In genomic region chr14:103716899-103717411, GRCh38 we compare ENCODE assay signal across 9 cellular contexts. TPM values are rescaled to one million over a fixed set of nuclear protein-coding genes. Genes with fewer than 3 reads are reported as not detected.
DNase-seq lines count a peak whose midpoint lies in the region; ATAC-seq and TF ChIP-seq lines count a peak whose summit lies in the region.
"Had no signal": no experiment of that assay in that cellular context is flagged by ENCODE, and none has a peak within 500 bp of the region (broad histone marks: within the 10 kb centered on the region; RNA-seq: fewer than 3 reads in every experiment).

No MANE protein-coding gene starts in this region.

- DNase-seq in heart left ventricle (no peak), right atrium auricular region (ENCODE audit: low spot score) (no peak), astrocyte of the spinal cord (ENCODE audit: low read depth, low spot score) (no peak), mesendoderm (no peak), T1000 (lab: John Stamatoyannopoulos, UW) (no peak), NCI-H748 treated with DMSO at 0.1 percent for 48 hours (lab: John Stamatoyannopoulos, UW) (no peak)
- DNase-seq: GF-D8 had no signal

- H2AK5ac ChIP-seq in mesendoderm (ENCODE audit: low read length), result no peak overlapping the region

- in situ Hi-C loops in astrocyte of the spinal cord (cut with HindIII; ENCODE audit: low sequenced_read_pairs), result no loop called here

- H3K23ac ChIP-seq in mesendoderm (ENCODE audit: low read length), result no peak overlapping the region

- peaks cover 32% of the 10 kb centered on the region for H3K79me2 ChIP-seq in mesendoderm (ENCODE audit: control insufficient read depth, insufficient read depth, low read length)

- H2BK120ac ChIP-seq in mesendoderm (ENCODE audit: low read depth, low read length), result no peak overlapping the region

- no peak for ATAC-seq in heart left ventricle
- no peak for ATAC-seq in HG03045 (IDR thresholded peaks at IDR 0.05; ENCODE audit: unreplicated experiment)

- peak overlapping the region; percentile 38 for H3K9ac ChIP-seq in mesendoderm (ENCODE audit: low read length)

- H3K27ac ChIP-seq in heart left ventricle (no peak overlapping the region), right atrium auricular region (no peak overlapping the region), mesendoderm (ENCODE audit: low read depth, low read length) (no peak overlapping the region), urinary bladder (ENCODE audit: low read depth) (no peak overlapping the region)

- H3K18ac ChIP-seq in mesendoderm (ENCODE audit: low read length), result no peak overlapping the region

- H2BK15ac ChIP-seq in mesendoderm (replicated peaks; ENCODE audit: low read depth), result no peak overlapping the region

- H4K5ac ChIP-seq in mesendoderm (ENCODE audit: low read length), result no peak overlapping the region

- H3K36me3 ChIP-seq in heart left ventricle (no peaks in the 10 kb centered on the region), right atrium auricular region (no peaks in the 10 kb centered on the region), mesendoderm (ENCODE audit: control insufficient read depth, insufficient read depth, low read length) (no peaks in the 10 kb centered on the region), urinary bladder (ENCODE audit: insufficient read depth) (no peaks in the 10 kb centered on the region)

- H3K4me1 ChIP-seq in heart left ventricle (peaks cover 11 to 69% (median 42%) of the 10 kb centered on the region in 12 donors), right atrium auricular region (peaks cover 0 to 69% of the 10 kb centered on the region in 2 donors), mesendoderm (ENCODE audit: control insufficient read depth, low read depth, low read length) (no peaks in the 10 kb centered on the region), urinary bladder (ENCODE audit: insufficient read depth) (no peaks in the 10 kb centered on the region)

- H3K4ac ChIP-seq in mesendoderm (ENCODE audit: low read depth, low read length), result no peak overlapping the region

- intact Hi-C loops in heart left ventricle (cut with DNase I), result loop anchor here in 3 of 10 donors (5.0 to 10.0 kb wide), 4 partner anchors 35 to 152 kb away; partner anchors contain the start of genes BAG5 (in 1 of the 3), COA8 (in 1 of the 3) and KLC1 (in 1 of the 3)

- H3K56ac ChIP-seq in mesendoderm (ENCODE audit: low read length), result peak overlapping the region; percentile 95

- H4K8ac ChIP-seq in mesendoderm (ENCODE audit: low read depth, low read length), result no peak overlapping the region

- H3K79me1 ChIP-seq in mesendoderm (ENCODE audit: low read length), result peaks cover 29% of the 10 kb centered on the region

- peak overlapping the region; percentile 87 for H3K4me2 ChIP-seq in mesendoderm (ENCODE audit: low read length)

- 79 to 82% (median 81%) methylated on average over 17 of the region's 17 CpGs for WGBS in heart left ventricle, 4 donors
- WGBS in mesendoderm (ENCODE audit: extremely low coverage, insufficient coverage, low lambda C conversion rate), result no CpG with 5 or more reads among the region's 17 CpGs
- WGBS in urinary bladder, result 77% methylated on average over 17 of the region's 17 CpGs

- H3K4me3 ChIP-seq in heart left ventricle (peak overlapping the region in 11 of 12 donors; percentile 64 to 97 (median 83)), right atrium auricular region (peak overlapping the region in 1 of 2 donors; percentile 89), astrocyte of the spinal cord (ENCODE audit: low read depth, low read length) (peak overlapping the region; percentile 58), mesendoderm (ENCODE audit: low read length) (no peak overlapping the region), urinary bladder (ENCODE audit: low read depth, low read length) (peak overlapping the region; percentile 96)

- TF ChIP-seq POLR2A in heart left ventricle (IDR thresholded peaks at IDR 0.05), result no peak

- H3K27me3 ChIP-seq in heart left ventricle, result no peaks in the 10 kb centered on the region
- no peaks in the 10 kb centered on the region for H3K27me3 ChIP-seq in right atrium auricular region
- no peaks in the 10 kb centered on the region for H3K27me3 ChIP-seq in mesendoderm (ENCODE audit: insufficient read depth, low read length, poor library complexity)

- H3K9me3 ChIP-seq in heart left ventricle, result no peaks in the 10 kb centered on the region
- H3K9me3 ChIP-seq in right atrium auricular region, result no peaks in the 10 kb centered on the region

- TF ChIP-seq CTCF in heart left ventricle (IDR thresholded peaks at IDR 0.05), result no peak
- TF ChIP-seq CTCF in right atrium auricular region (IDR thresholded peaks at IDR 0.05), result no peak
- TF ChIP-seq CTCF in astrocyte of the spinal cord (IDR thresholded peaks at IDR 0.05; ENCODE audit: low read depth, low read length), result no peak

- H2BK5ac ChIP-seq in mesendoderm (ENCODE audit: low read length), result no peak overlapping the region

RNA-seq across cellular contexts. Expression of gene ZFYVE21, which starts 1.3 kb away (rescaled TPM):
- total RNA-seq in heart left ventricle (10 to 100 TPM; 44.1 to 79.4 (median 52.5) TPM), right atrium auricular region (10 to 100 TPM; 43.7 to 71.6 TPM), urinary bladder (49.6 TPM)
- polyA plus RNA-seq in heart left ventricle (10 to 100 TPM; 48.8 to 86.1 TPM), urinary bladder (210 TPM)
- 32.3 TPM for polyA plus RNA-seq in mesendoderm (2013, experiment 1 of 2)
- 31.1 TPM for polyA plus RNA-seq in mesendoderm (2013, experiment 2 of 2)

RNA-seq across cellular contexts. Expression of gene XRCC3, which starts 1.7 kb away (rescaled TPM):
- 1 to 10 TPM; 1.9 to 8.7 (median 3.1) TPM for total RNA-seq in heart left ventricle
- polyA plus RNA-seq in heart left ventricle, result 1 to 10 TPM; 1.9 to 2.6 TPM
- 1 to 10 TPM; 2.1 to 3.6 TPM for total RNA-seq in right atrium auricular region
- polyA plus RNA-seq in mesendoderm (2013, experiment 1 of 2), result 23.4 TPM
- 23.7 TPM for polyA plus RNA-seq in mesendoderm (2013, experiment 2 of 2)
- total RNA-seq in urinary bladder, result 10.6 TPM
- 5.4 TPM for polyA plus RNA-seq in urinary bladder
